27 cellular contexts compared by ENCODE assay signal in the genomic region with DNA sequence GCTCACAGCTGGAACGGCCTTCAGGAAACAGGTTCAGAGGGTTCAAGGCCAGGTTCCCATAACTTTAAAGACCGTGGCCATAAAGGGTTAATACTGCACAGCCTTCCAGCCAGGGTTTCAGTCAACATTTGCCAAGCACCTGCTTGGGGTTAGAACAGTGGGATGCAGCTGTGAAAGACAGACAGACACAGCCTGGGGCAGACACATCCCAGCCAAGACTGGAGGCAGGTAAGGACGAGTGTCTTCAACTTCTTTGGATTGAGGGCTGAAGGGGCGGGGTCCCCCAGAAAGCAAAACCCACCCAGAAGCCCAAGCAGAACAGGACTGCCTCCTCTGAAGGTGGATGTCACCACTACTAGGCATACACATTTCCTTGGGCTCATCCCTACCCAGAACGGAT. TPM values are rescaled to one million over a fixed set of nuclear protein-coding genes. Genes with fewer than 3 reads are reported as not detected.
DNase-seq lines count a peak whose midpoint lies in the region; ATAC-seq, FAIRE-seq and TF ChIP-seq lines count a peak whose summit lies in the region.
"Had no signal": no experiment of that assay in that cellular context is flagged by ENCODE, and none has a peak within 500 bp of the region (broad histone marks: within the 10 kb centered on the region; RNA-seq: fewer than 3 reads in every experiment).

No MANE protein-coding gene starts in this region.

- no peak overlapping the region for H3K23ac ChIP-seq in H1 (ENCODE audit: insufficient read length)

- H4K91ac ChIP-seq in H1 (replicated peaks; ENCODE audit: insufficient read length, low read length): no peak overlapping the region

- no peak overlapping the region for H2BK15ac ChIP-seq in H1 (ENCODE audit: low read length)

- H3K27me3 ChIP-seq in cardiac muscle cell (no peaks in the 10 kb centered on the region), OCI-LY1 (ENCODE audit: insufficient read depth, low read length) (no peaks in the 10 kb centered on the region), H1 (replicated peaks in 1 of 4; ENCODE audit: control insufficient read depth in 3 of 4, extremely low read depth in 1 of 4, insufficient read depth in 3 of 4, low read length in 3 of 4) (no peaks in the 10 kb centered on the region)

- TF ChIP-seq CTCF in cardiac muscle cell (IDR thresholded peaks at IDR 0.05; ENCODE audit: low read depth, low read length): no peak
- TF ChIP-seq CTCF in OCI-LY1 (IDR thresholded peaks at IDR 0.05; ENCODE audit: low read length): no peak
- TF ChIP-seq CTCF in H1 (IDR thresholded peaks at IDR 0.05; ENCODE audit: control extremely low read depth in 1 of 3, insufficient read depth in 1 of 3, low read depth in 1 of 3, low read length in 3 of 3): no peak

- intact Hi-C loops in left cardiac atrium (cut with DNase I): no loop called here
- intact Hi-C loops in activated CD4-positive, alpha-beta T cell treated with anti-CD3 and anti-CD28 coated beads, Interleukin-2, amount 10 ng/mL, durations not matched to agents 24 days and 14 days (cut with micrococcal nuclease): no loop called here

- H3K27ac ChIP-seq in cardiac muscle cell (peak overlapping the region; percentile 38), OCI-LY1 (ENCODE audit: low read depth, low read length, poor library complexity, severe bottlenecking) (peak overlapping the region; percentile 9), H1 (ENCODE audit: low read depth, low read length) (no peak overlapping the region)
- H3K27ac ChIP-seq: C4-2B, GM23248, SK-N-MC had no signal

- H3K4me1 ChIP-seq in cardiac muscle cell (ENCODE audit: low read depth) (no peaks in the 10 kb centered on the region), OCI-LY1 (ENCODE audit: insufficient read depth, low read length, severe bottlenecking) (no peaks in the 10 kb centered on the region), H1 (replicated peaks in 1 of 4; ENCODE audit: control insufficient read depth in 3 of 4, insufficient read depth in 4 of 4, low read length in 3 of 4) (no peaks in the 10 kb centered on the region)

- H3K4me1 Mint-ChIP-seq in stimulated activated naive B cell treated with anti-CD40 and anti-IgM and Interleukin-4, amounts not matched to agents 10 μg/mL and 1 μg/mL and 100 μg/mL, for 72 hours: peaks cover 4 to 10% of the 10 kb centered on the region in 2 donors
- H3K4me1 Mint-ChIP-seq in activated CD4-positive, alpha-beta T cell treated with anti-CD3 and anti-CD28 coated beads, Interleukin-2, amount 10 ng/mL, durations not matched to agents 24 days and 14 days: no peaks in the 10 kb centered on the region
- H3K4me1 Mint-ChIP-seq: IgD-negative memory B cell had no signal

- H3K9me3 ChIP-seq in cardiac muscle cell (ENCODE audit: low read depth): no peaks in the 10 kb centered on the region
- H3K9me3 ChIP-seq in OCI-LY1 (ENCODE audit: low read length): no peaks in the 10 kb centered on the region
- no peaks in the 10 kb centered on the region for H3K9me3 ChIP-seq in H1 (ENCODE audit: insufficient read depth in 2 of 2, low read depth in 1 of 2, low read length in 1 of 2)

- H4K20me1 ChIP-seq in OCI-LY1 (ENCODE audit: insufficient read depth, low read length) (no peaks in the 10 kb centered on the region), H1 (replicated peaks in 1 of 2; ENCODE audit: control insufficient read depth in 1 of 2, insufficient read depth in 2 of 2, low read length in 2 of 2) (peaks cover 0 to 7% of the 10 kb centered on the region in 2 experiments)

- no peak overlapping the region for H2BK20ac ChIP-seq in H1 (ENCODE audit: low read length)

- no peaks in the 10 kb centered on the region for H3K9me3 Mint-ChIP-seq in stimulated activated naive B cell treated with anti-CD40 and anti-IgM and Interleukin-4, amounts not matched to agents 10 μg/mL and 1 μg/mL and 100 μg/mL, for 72 hours
- no peaks in the 10 kb centered on the region for H3K9me3 Mint-ChIP-seq in activated CD4-positive, alpha-beta T cell treated with anti-CD3 and anti-CD28 coated beads, Interleukin-2, amount 10 ng/mL, durations not matched to agents 24 days and 14 days
- H3K9me3 Mint-ChIP-seq: CD8-positive, alpha-beta memory T cell; IgD-negative memory B cell had no signal

- no peak overlapping the region for H3K4me3 Mint-ChIP-seq in stimulated activated naive B cell treated with anti-CD40 and anti-IgM and Interleukin-4, amounts not matched to agents 10 μg/mL and 1 μg/mL and 100 μg/mL, for 72 hours
- no peak overlapping the region for H3K4me3 Mint-ChIP-seq in activated CD4-positive, alpha-beta T cell treated with anti-CD3 and anti-CD28 coated beads, Interleukin-2, amount 10 ng/mL, durations not matched to agents 24 days and 14 days
- H3K4me3 Mint-ChIP-seq: CD8-positive, alpha-beta memory T cell; IgD-negative memory B cell had no signal

- no peaks in the 10 kb centered on the region for H3K27me3 Mint-ChIP-seq in stimulated activated naive B cell treated with anti-CD40 and anti-IgM and Interleukin-4, amounts not matched to agents 10 μg/mL and 1 μg/mL and 100 μg/mL, for 72 hours
- no peaks in the 10 kb centered on the region for H3K27me3 Mint-ChIP-seq in activated CD4-positive, alpha-beta T cell treated with anti-CD3 and anti-CD28 coated beads, Interleukin-2, amount 10 ng/mL, durations not matched to agents 24 days and 14 days
- H3K27me3 Mint-ChIP-seq: CD8-positive, alpha-beta memory T cell; IgD-negative memory B cell had no signal

- H2BK5ac ChIP-seq in H1 (ENCODE audit: low read depth, low read length): no peak overlapping the region

- H3K9me2 ChIP-seq in OCI-LY1 (ENCODE audit: low read depth, low read length): no peaks in the 10 kb centered on the region

- H3K4me3 ChIP-seq in cardiac muscle cell: no peak overlapping the region
- H3K4me3 ChIP-seq in OCI-LY1 (ENCODE audit: low read depth, low read length, poor library complexity, severe bottlenecking): no peak overlapping the region
- H3K4me3 ChIP-seq in H1 (ENCODE audit: extremely low read depth in 1 of 4, insufficient read depth in 2 of 4, low read depth in 3 of 4, low read length in 4 of 4): no peak overlapping the region
- H3K4me3 ChIP-seq: GM23248, SK-N-MC had no signal

- no peak overlapping the region for H3K4me2 ChIP-seq in OCI-LY1 (ENCODE audit: low read length)
- H3K4me2 ChIP-seq in H1 (ENCODE audit: insufficient read depth in 1 of 2, low read depth in 2 of 2, low read length in 2 of 2): no peak overlapping the region

- H3K9ac ChIP-seq in OCI-LY1 (ENCODE audit: low read length) (no peak overlapping the region), H1 (replicated peaks in 1 of 4; ENCODE audit: extremely low read depth in 1 of 4, low read depth in 3 of 4, low read length in 3 of 4) (no peak overlapping the region; a peak in 1 of 7 replicates)
- H3K9ac ChIP-seq: GM23248 had no signal

- no peak overlapping the region for H3K56ac ChIP-seq in H1 (replicated peaks; ENCODE audit: insufficient read length, low read depth, low read length)

- no peaks in the 10 kb centered on the region for H3K23me2 ChIP-seq in H1 (ENCODE audit: low read depth, low read length)

- DNase-seq in cardiac muscle cell (ENCODE audit: low read depth in 1 of 2, low spot score in 1 of 2) (no peak), left cardiac atrium (no peak), H1 (ENCODE audit: low read depth in 1 of 2, low spot score in 2 of 2) (no peak), GM03348 (ENCODE audit: low spot score) (no peak), kidney glomerular epithelial cell (lab: John Stamatoyannopoulos, UW) (no peak)
- no peak for DNase-seq in stimulated activated naive B cell treated with anti-CD40 and anti-IgM and Interleukin-4, amounts not matched to agents 10 μg/mL and 1 μg/mL and 100 μg/mL, for 72 hours
- no peak for DNase-seq in activated CD4-positive, alpha-beta T cell treated with anti-CD3 and anti-CD28 coated beads, Interleukin-2, amount 10 ng/mL, durations not matched to agents 24 days and 14 days
- DNase-seq: Calu3; CD8-positive, alpha-beta memory T cell; Karpas-422; MV-4-11; NCI-H1105 treated with DMSO at 0.1 percent for 48 hours; NCI-H2081; NCI-H2171; NCI-H345; NCI-H524 treated with DMSO at 0.1 percent for 48 hours; NCI-H82; SHP77 treated with DMSO at 0.1 percent for 48 hours had no signal

- FAIRE-seq in H1 (lab: Jason Lieb, UNC): no peak
- FAIRE-seq: A204.1, G401.6, HTR-8/SVneo had no signal

- no peak overlapping the region for H3K18ac ChIP-seq in H1 (ENCODE audit: extremely low read depth, low read length)

- CTCF ChIA-PET in H1 (lab: Charles Lee; ENCODE audit: partially characterized antibody): interaction anchor here (0.6 to 4.2 kb wide), 25 partner anchors 10 to 419 kb away, joined by 3 to 32 read pairs (median 4); a partner anchor contains a TSS

- H2AFZ ChIP-seq in OCI-LY1 (ENCODE audit: low read length) (no peak overlapping the region), H1 (ENCODE audit: low read length) (no peak overlapping the region)
- H2AFZ ChIP-seq: GM23248 had no signal

- 83% methylated on average over 5 of the region's 5 CpGs; no CpG with 5 or more reads in 1 of the 2 experiments for WGBS in H1 (ENCODE audit: extremely low coverage in 1 of 2, insufficient coverage in 1 of 2, insufficient read length in 1 of 2, insufficient replicate concordance in 2 of 2, low coverage in 1 of 2, low lambda C conversion rate in 2 of 2, missing lambda C conversion rate in 1 of 2), 2 experiments

- H4K8ac ChIP-seq in H1 (ENCODE audit: extremely low read depth, insufficient read depth, low read length): peak overlapping the region; percentile 8; the same call in 1 of the 2 replicates

- TF ChIP-seq EP300 in H1 (IDR thresholded peaks at IDR 0.05; ENCODE audit: borderline replicate concordance in 1 of 2, low read depth in 2 of 2, low read length in 2 of 2): no peak

- peaks cover 36 to 55% of the 10 kb centered on the region in 2 donors for H3K36me3 Mint-ChIP-seq in stimulated activated naive B cell treated with anti-CD40 and anti-IgM and Interleukin-4, amounts not matched to agents 10 μg/mL and 1 μg/mL and 100 μg/mL, for 72 hours
- H3K36me3 Mint-ChIP-seq in activated CD4-positive, alpha-beta T cell treated with anti-CD3 and anti-CD28 coated beads, Interleukin-2, amount 10 ng/mL, durations not matched to agents 24 days and 14 days (ENCODE audit: low read depth): peaks cover 12% of the 10 kb centered on the region
- H3K36me3 Mint-ChIP-seq: IgD-negative memory B cell had no signal

- H3K36me3 ChIP-seq in cardiac muscle cell (peaks cover 26% of the 10 kb centered on the region), OCI-LY1 (ENCODE audit: insufficient read depth, low read length) (peaks cover 62% of the 10 kb centered on the region), H1 (ENCODE audit: control insufficient read depth in 2 of 4, insufficient read depth in 4 of 4, low read length in 3 of 4) (peaks cover 16 to 29% (median 25%) of the 10 kb centered on the region in 4 experiments; a peak in 7 of 8 replicates)

- H3K27ac Mint-ChIP-seq in stimulated activated naive B cell treated with anti-CD40 and anti-IgM and Interleukin-4, amounts not matched to agents 10 μg/mL and 1 μg/mL and 100 μg/mL, for 72 hours: peak overlapping the region; percentile 75
- H3K27ac Mint-ChIP-seq in activated CD4-positive, alpha-beta T cell treated with anti-CD3 and anti-CD28 coated beads, Interleukin-2, amount 10 ng/mL, durations not matched to agents 24 days and 14 days: no peak overlapping the region

- no peaks in the 10 kb centered on the region for H3K79me1 ChIP-seq in H1 (ENCODE audit: low read depth, low read length)

- TF ChIP-seq POLR2A in H1 (IDR thresholded peaks at IDR 0.05; ENCODE audit: control extremely low read depth in 1 of 2, low read depth in 2 of 2, low read length in 2 of 2): peak; percentile 39 to 61; a peak in 2 of 3 replicates

- H3K79me2 ChIP-seq in OCI-LY1 (ENCODE audit: insufficient read depth, low read length) (no peaks in the 10 kb centered on the region), H1 (ENCODE audit: control insufficient read depth in 1 of 2, insufficient read depth in 2 of 2, low read length in 2 of 2) (no peaks in the 10 kb centered on the region)

- no peaks in the 10 kb centered on the region for H3F3A ChIP-seq in OCI-LY1 (ENCODE audit: insufficient read depth, low read length)

- no peak overlapping the region for H2AK5ac ChIP-seq in H1 (ENCODE audit: low read depth, low read length)

- no peak overlapping the region for H2BK12ac ChIP-seq in H1 (ENCODE audit: low read depth, low read length)

- no peak overlapping the region for H2BK120ac ChIP-seq in H1 (replicated peaks; ENCODE audit: low read depth, low read length)

- ATAC-seq in left cardiac atrium: no peak
- ATAC-seq in stimulated activated naive B cell treated with anti-CD40 and anti-IgM and Interleukin-4, amounts not matched to agents 10 μg/mL and 1 μg/mL and 100 μg/mL, for 72 hours (replicated peaks): no peak
- ATAC-seq: HCT116 had no signal

- H3K4ac ChIP-seq in H1 (replicated peaks; ENCODE audit: insufficient read length, low read depth, low read length): no peak overlapping the region

- no peak overlapping the region for H4K5ac ChIP-seq in H1 (ENCODE audit: insufficient read length, low read depth, low read length)

- H3K14ac ChIP-seq in H1 (ENCODE audit: insufficient read length): no peak overlapping the region

- TF ChIP-seq RAD21 in H1 (IDR thresholded peaks at IDR 0.05 in 1 of 2, conservative IDR thresholded peaks at IDR 0.05 in 1 of 2; ENCODE audit: low read depth in 2 of 2, low read length in 2 of 2): no peak

- POLR2A ChIA-PET in H1 (lab: Charles Lee; ENCODE audit: partially characterized antibody): interaction anchor here (0.9 to 3.2 kb wide), 16 partner anchors 10 to 443 kb away, joined by 3 to 17 read pairs (median 5); a partner anchor contains a TSS

RNA-seq across cellular contexts. Expression of a gene that starts 14.3 kb away (rescaled TPM):
- 136 and 143 TPM in 2 replicates for total RNA-seq in cardiac muscle cell
- polyA plus RNA-seq in cardiac muscle cell: 107 and 126 TPM in 2 replicates
- 10 to 100 TPM; 41.4 to 54.4 TPM for total RNA-seq in left cardiac atrium
- 50.0 and 50.2 TPM in 2 replicates for total RNA-seq in H1 (2021; fragmentation: NEBNext Ultra II Directional; extraction: Animal tissue kit (Norgen Biotek cat#: 25700))
- 64.0 and 107 TPM in 2 replicates for polyA plus RNA-seq in H1 (2011; rRNA removed)
- polyA plus RNA-seq in H1 (2011; cell fraction: cytosol; rRNA removed): 87.8 TPM
- 162 TPM for polyA plus RNA-seq in H1 (2011; cell fraction: nucleus; rRNA removed)
- 56.0 to 96.2 TPM (median 61.7 TPM) in 4 replicates for polyA plus RNA-seq in H1 (2012, experiment 1 of 2)
- 155 TPM for polyA plus RNA-seq in H1 (2012, experiment 2 of 2)
- polyA plus RNA-seq in H1 (2013, experiment 1 of 2): 39.1 TPM
- 37.9 TPM for polyA plus RNA-seq in H1 (2013, experiment 2 of 2)
- polyA minus RNA-seq in H1 (2011; rRNA and poly(A)+ RNA removed): 98.7 and 104 TPM in 2 replicates
- 34.2 TPM for polyA minus RNA-seq in H1 (2011; cell fraction: cytosol; rRNA and poly(A)+ RNA removed)
- polyA minus RNA-seq in H1 (2011; cell fraction: nucleus; rRNA and poly(A)+ RNA removed): 96.4 TPM
- total RNA-seq in activated CD4-positive, alpha-beta T cell treated with anti-CD3 and anti-CD28 coated beads, Interleukin-2, amount 10 ng/mL, durations not matched to agents 24 days and 14 days: 98.3 and 109 TPM in 2 replicates

RNA-seq across cellular contexts. Expression of a gene that starts 23.8 kb away (rescaled TPM):
- 62.6 and 113 TPM in 2 replicates for total RNA-seq in cardiac muscle cell
- polyA plus RNA-seq in cardiac muscle cell: 79.8 and 116 TPM in 2 replicates
- total RNA-seq in left cardiac atrium: 100 to 1,000 TPM; 108 to 126 TPM
- total RNA-seq in H1 (2021; fragmentation: NEBNext Ultra II Directional; extraction: Animal tissue kit (Norgen Biotek cat#: 25700)): 47.2 and 59.3 TPM in 2 replicates
- 23.8 and 40.4 TPM in 2 replicates for polyA plus RNA-seq in H1 (2011; rRNA removed)
- polyA plus RNA-seq in H1 (2011; cell fraction: cytosol; rRNA removed): 48.2 TPM
- polyA plus RNA-seq in H1 (2011; cell fraction: nucleus; rRNA removed): 53.1 TPM
- 42.7 to 57.4 TPM (median 54.6 TPM) in 4 replicates for polyA plus RNA-seq in H1 (2012, experiment 1 of 2)
- polyA plus RNA-seq in H1 (2012, experiment 2 of 2): 30.2 TPM
- 18.7 TPM for polyA plus RNA-seq in H1 (2013, experiment 1 of 2)
- polyA plus RNA-seq in H1 (2013, experiment 2 of 2): 19.4 TPM
- 13.8 and 17.7 TPM in 2 replicates for polyA minus RNA-seq in H1 (2011; rRNA and poly(A)+ RNA removed)
- 36.3 TPM for polyA minus RNA-seq in H1 (2011; cell fraction: cytosol; rRNA and poly(A)+ RNA removed)
- polyA minus RNA-seq in H1 (2011; cell fraction: nucleus; rRNA and poly(A)+ RNA removed): 25.6 TPM
- 14.3 and 16.4 TPM in 2 replicates for total RNA-seq in activated CD4-positive, alpha-beta T cell treated with anti-CD3 and anti-CD28 coated beads, Interleukin-2, amount 10 ng/mL, durations not matched to agents 24 days and 14 days
- polyA plus RNA-seq: CD8-positive, alpha-beta memory T cell; IgD-negative memory B cell had no signal

RNA-seq across cellular contexts. Expression of a gene that starts 52.3 kb away (rescaled TPM):
- total RNA-seq in cardiac muscle cell (45.1 and 79.4 TPM in 2 replicates), left cardiac atrium (10 to 100 TPM; 10.4 to 10.8 TPM)
- polyA plus RNA-seq in cardiac muscle cell (40.5 and 65.2 TPM in 2 replicates), H1 (2011; rRNA removed) (97.2 and 112 TPM in 2 replicates)
- total RNA-seq in H1 (2021; fragmentation: NEBNext Ultra II Directional; extraction: Animal tissue kit (Norgen Biotek cat#: 25700)): 65.2 and 70.7 TPM in 2 replicates
- polyA plus RNA-seq in H1 (2011; cell fraction: cytosol; rRNA removed): 130 TPM
- 209 TPM for polyA plus RNA-seq in H1 (2011; cell fraction: nucleus; rRNA removed)
- polyA plus RNA-seq in H1 (2012, experiment 1 of 2): 122 to 126 TPM (median 125 TPM) in 4 replicates
- polyA plus RNA-seq in H1 (2012, experiment 2 of 2): 123 TPM
- 56.8 TPM for polyA plus RNA-seq in H1 (2013, experiment 1 of 2)
- 53.9 TPM for polyA plus RNA-seq in H1 (2013, experiment 2 of 2)
- 82.9 and 91.7 TPM in 2 replicates for polyA minus RNA-seq in H1 (2011; rRNA and poly(A)+ RNA removed)
- 45.6 TPM for polyA minus RNA-seq in H1 (2011; cell fraction: cytosol; rRNA and poly(A)+ RNA removed)
- 87.7 TPM for polyA minus RNA-seq in H1 (2011; cell fraction: nucleus; rRNA and poly(A)+ RNA removed)
- 148 and 157 TPM in 2 replicates for total RNA-seq in activated CD4-positive, alpha-beta T cell treated with anti-CD3 and anti-CD28 coated beads, Interleukin-2, amount 10 ng/mL, durations not matched to agents 24 days and 14 days
